In genomic region chr22:36714110-36714509, GRCh38 we compare ENCODE assay signal across 34 cellular contexts. TPM values are rescaled to one million over a fixed set of nuclear protein-coding genes. Genes with fewer than 3 reads are reported as not detected.
"Had no signal": no experiment of that assay in that cellular context is flagged by ENCODE, and none has a peak within 500 bp of the region (broad histone marks: within the 10 kb centered on the region; RNA-seq: fewer than 3 reads in every experiment).

No MANE protein-coding gene starts in this region.

- H3K36me3 ChIP-seq: ascending aorta, cardiac muscle cell, WERI-Rb-1 had no signal

- H3K27ac ChIP-seq: ascending aorta, cardiac muscle cell, WERI-Rb-1 had no signal

- H3K4me3 ChIP-seq: ascending aorta, cardiac muscle cell had no signal

- H3K9me3 ChIP-seq: ascending aorta had no signal

- FAIRE-seq: bronchial epithelial cell, TTC549 had no signal

- H3K27me3 ChIP-seq: ascending aorta had no signal

- DNase-seq: activated CD4-positive, alpha-beta memory T cell treated with anti-CD3 and anti-CD28 coated beads, Interleukin-2, amount 10 ng/mL, durations not matched to agents 7 days and 5 days; activated CD4-positive, alpha-beta T cell treated with anti-CD3 and anti-CD28 coated beads for 1 hour; activated CD4-positive, alpha-beta T cell treated with anti-CD3 and anti-CD28 coated beads for 36 hours; activated CD4-positive, alpha-beta T cell treated with anti-CD3 and anti-CD28 coated beads for 48 hours; activated CD4-positive, alpha-beta T cell treated with anti-CD3 and anti-CD28 coated beads, Interleukin-2, amount 10 ng/mL, durations not matched to agents 7 days and 5 days; activated CD4-positive, alpha-beta T cell treated with anti-CD3 and anti-CD28 coated beads, Interleukin-2, amount 50 U/mL, for 48 hours; activated CD4-positive, CD25-positive, alpha-beta regulatory T cell; activated CD8-positive, alpha-beta memory T cell treated with anti-CD3 and anti-CD28 coated beads for 24 hours; activated CD8-positive, alpha-beta memory T cell treated with anti-CD3 and anti-CD28 coated beads, Interleukin-2, amount 10 ng/mL, durations not matched to agents 7 days and 5 days; activated CD8-positive, alpha-beta memory T cell treated with anti-CD3 and anti-CD28 coated beads, Interleukin-2, amount 50 U/mL, for 48 hours; activated CD8-positive, alpha-beta T cell treated with anti-CD3 and anti-CD28 coated beads, Interleukin-2, amount 10 ng/mL, durations not matched to agents 7 days and 5 days; activated effector memory CD4-positive, alpha-beta T cell treated with Interleukin-2 at 50 U/mL for 16 hours; activated gamma-delta T cell; activated naive CD4-positive, alpha-beta T cell treated with anti-CD3 and anti-CD28 coated beads, Interleukin-2, amount 10 ng/mL, durations not matched to agents 7 days and 5 days; activated naive CD4-positive, alpha-beta T cell treated with Interleukin-2 at 50 U/mL for 16 hours; activated naive CD8-positive, alpha-beta T cell treated with anti-CD3 and anti-CD28 coated beads, Interleukin-2, amount 10 ng/mL, durations not matched to agents 7 days and 5 days; activated naive CD8-positive, alpha-beta T cell treated with anti-CD3 and anti-CD28 coated beads, Interleukin-2, amount 50 U/mL, for 24 hours; activated T-cell treated with anti-CD3 and anti-CD28 coated beads, Interleukin-2, amount 50 U/mL, for 24 hours; activated T-cell treated with anti-CD3 and anti-CD28 coated beads, Interleukin-2, amount 50 U/mL, for 48 hours; amygdala; caudate nucleus; cerebellar nuclear complex; T-helper 2 cell; T-helper 9 cell; WERI-Rb-1 had no signal

- H3K4me1 ChIP-seq: ascending aorta had no signal

- ATAC-seq: activated CD4-positive, alpha-beta T cell treated with anti-CD3 and anti-CD28 coated beads for 36 hours; activated CD4-positive, CD25-positive, alpha-beta regulatory T cell treated with anti-CD3 and anti-CD28 coated beads, Interleukin-2, amount 50 U/mL, for 24 hours; activated CD8-positive, alpha-beta memory T cell treated with anti-CD3 and anti-CD28 coated beads, Interleukin-2, amount 10 ng/mL, durations not matched to agents 7 days and 5 days; activated CD8-positive, alpha-beta T cell treated with anti-CD3 and anti-CD28 coated beads, Interleukin-2, amount 10 ng/mL, durations not matched to agents 7 days and 5 days; activated naive CD8-positive, alpha-beta T cell treated with anti-CD3 and anti-CD28 coated beads, Interleukin-2, amount 50 U/mL, for 24 hours; WTC11 had no signal

RNA-seq across cellular contexts. Expression of gene CACNG2, which starts 10.6 kb away (rescaled TPM):
- total RNA-seq: activated CD4-positive, alpha-beta memory T cell treated with anti-CD3 and anti-CD28 coated beads, Interleukin-2, amount 10 ng/mL, durations not matched to agents 7 days and 5 days; activated CD4-positive, alpha-beta T cell treated with anti-CD3 and anti-CD28 coated beads for 36 hours; activated CD4-positive, alpha-beta T cell treated with anti-CD3 and anti-CD28 coated beads, Interleukin-2, amount 10 ng/mL, durations not matched to agents 7 days and 5 days; activated CD8-positive, alpha-beta memory T cell treated with anti-CD3 and anti-CD28 coated beads, Interleukin-2, amount 10 ng/mL, durations not matched to agents 7 days and 5 days; activated CD8-positive, alpha-beta T cell treated with anti-CD3 and anti-CD28 coated beads, Interleukin-2, amount 10 ng/mL, durations not matched to agents 7 days and 5 days; activated naive CD8-positive, alpha-beta T cell treated with anti-CD3 and anti-CD28 coated beads, Interleukin-2, amount 10 ng/mL, durations not matched to agents 7 days and 5 days; activated T-helper 2 cell treated with anti-CD3 and anti-CD28 coated beads, Interferon-gamma antibody, Interleukin-2, Interleukin-4, amounts not matched to agents 10 μg/mL and 5 μg/mL and 100 μg/mL, durations not matched to agents 14 hours and 24 hours and 36 hours; ascending aorta; bronchial epithelial cell; cardiac muscle cell; chondrocyte; WTC11 had no signal
- polyA plus RNA-seq: adipose tissue, cardiac muscle cell had no signal
